In genomic region chr2:147227313-147227712, GRCh38 we compare ENCODE assay signal across 30 cellular contexts.
"Had no signal": no experiment of that assay in that cellular context is flagged by ENCODE, and none has a peak within 500 bp of the region (broad histone marks: within the 10 kb centered on the region; RNA-seq: fewer than 3 reads in every experiment).

No MANE protein-coding gene starts in this region.

- H3K27me3 ChIP-seq: neural progenitor cell, neutrophil, pancreas, right lobe of liver, sigmoid colon, spleen, suprapubic skin, testis, tibial nerve, upper lobe of left lung, vagina had no signal

- H3K36me3 Mint-ChIP-seq: naive thymus-derived CD4-positive, alpha-beta T cell; natural killer cell; neural progenitor cell; stimulated activated memory B cell treated with anti-CD40 and anti-IgM and Interleukin-4, amounts not matched to agents 10 μg/mL and 1 μg/mL and 100 μg/mL, for 72 hours had no signal

- ATAC-seq: naive thymus-derived CD4-positive, alpha-beta T cell; natural killer cell; pancreas; psoas muscle; right cardiac atrium; right lobe of liver; stimulated activated memory B cell treated with anti-CD40 and anti-IgM and Interleukin-4, amounts not matched to agents 10 μg/mL and 1 μg/mL and 100 μg/mL, for 72 hours; stimulated activated naive CD8-positive, alpha-beta T cell treated with anti-CD3 and anti-CD28 coated beads, Interleukin-15, amount 100 ng/mL, for 72 hours; stimulated activated naive CD8-positive, alpha-beta T cell treated with anti-CD3 and anti-CD28 coated beads, Interleukin-15, Interleukin-2, amounts not matched to agents 100 U/mL and 50 U/mL, for 24 hours had no signal

- H3K9me3 Mint-ChIP-seq: neural progenitor cell; stimulated activated memory B cell treated with anti-CD40 and anti-IgM and Interleukin-4, amounts not matched to agents 10 μg/mL and 1 μg/mL and 100 μg/mL, for 72 hours had no signal

- H3K4me1 Mint-ChIP-seq: naive thymus-derived CD4-positive, alpha-beta T cell; natural killer cell; stimulated activated memory B cell treated with anti-CD40 and anti-IgM and Interleukin-4, amounts not matched to agents 10 μg/mL and 1 μg/mL and 100 μg/mL, for 72 hours; stimulated activated naive CD8-positive, alpha-beta T cell treated with anti-CD3 and anti-CD28 coated beads, Interleukin-15, amount 100 ng/mL, for 72 hours had no signal

- H3K36me3 ChIP-seq: neural progenitor cell, neutrophil, pancreas, right lobe of liver, sigmoid colon, spleen, suprapubic skin, tibial nerve, upper lobe of left lung, vagina had no signal

- H3K4me3 Mint-ChIP-seq: naive thymus-derived CD4-positive, alpha-beta T cell; natural killer cell; nephron; neural progenitor cell; stimulated activated memory B cell treated with anti-CD40 and anti-IgM and Interleukin-4, amounts not matched to agents 10 μg/mL and 1 μg/mL and 100 μg/mL, for 72 hours; stimulated activated naive CD8-positive, alpha-beta T cell treated with anti-CD3 and anti-CD28 coated beads, Interleukin-15, amount 100 ng/mL, for 72 hours had no signal

- H3K27ac ChIP-seq: neural progenitor cell, neutrophil, pancreas, psoas muscle, right lobe of liver, sigmoid colon, spleen, suprapubic skin, testis, tibial nerve, upper lobe of left lung, vagina had no signal

- H3K27ac Mint-ChIP-seq: naive thymus-derived CD4-positive, alpha-beta T cell; natural killer cell; nephron; neural progenitor cell; stimulated activated memory B cell treated with anti-CD40 and anti-IgM and Interleukin-4, amounts not matched to agents 10 μg/mL and 1 μg/mL and 100 μg/mL, for 72 hours; stimulated activated naive CD8-positive, alpha-beta T cell treated with anti-CD3 and anti-CD28 coated beads, Interleukin-15, amount 100 ng/mL, for 72 hours had no signal

- DNase-seq: naive thymus-derived CD4-positive, alpha-beta T cell; natural killer cell; occipital lobe; pancreas; psoas muscle; right cardiac atrium; right lobe of liver; sigmoid colon; small intestine; spleen; stimulated activated CD4-positive, alpha-beta T cell treated with anti-CD3 and anti-CD28 coated beads, Interleukin-12 subunit alpha, Interleukin-12 subunit beta, amount 100 ng/mL, for 4 hours; stimulated activated CD4-positive, alpha-beta T cell treated with anti-CD3 and anti-CD28 coated beads, Interleukin-1b, Interleukin-23, amount 100 ng/mL, for 48 hours; stimulated activated CD4-positive, alpha-beta T cell treated with anti-CD3 and anti-CD28 coated beads, Interleukin-4, amount 100 ng/mL, for 1 hour; stimulated activated CD4-positive, alpha-beta T cell treated with anti-CD3 and anti-CD28 coated beads, Interleukin-4, amount 100 ng/mL, for 4 hours; stimulated activated CD8-positive, alpha-beta memory T cell treated with anti-CD3 and anti-CD28 coated beads, Interleukin-4, amount 100 ng/mL, for 48 hours; stimulated activated naive CD4-positive, alpha-beta T cell; stimulated activated naive CD8-positive, alpha-beta T cell treated with anti-CD3 and anti-CD28 coated beads, Interleukin-15, amount 100 ng/mL, for 72 hours; stimulated activated naive CD8-positive, alpha-beta T cell treated with anti-CD3 and anti-CD28 coated beads, Interleukin-15, Interleukin-2, amounts not matched to agents 100 U/mL and 50 U/mL, for 24 hours; substantia nigra; testis; trophoblast cell; upper lobe of left lung had no signal

- H3K27me3 Mint-ChIP-seq: naive thymus-derived CD4-positive, alpha-beta T cell; stimulated activated memory B cell treated with anti-CD40 and anti-IgM and Interleukin-4, amounts not matched to agents 10 μg/mL and 1 μg/mL and 100 μg/mL, for 72 hours; stimulated activated naive CD8-positive, alpha-beta T cell treated with anti-CD3 and anti-CD28 coated beads, Interleukin-15, amount 100 ng/mL, for 72 hours had no signal

- H3K4me1 ChIP-seq: pancreas, right lobe of liver, sigmoid colon, spleen, suprapubic skin, testis, tibial nerve, upper lobe of left lung, vagina had no signal

- H3K4me2 ChIP-seq: neural progenitor cell had no signal

- H2AFZ ChIP-seq: neural progenitor cell had no signal

- H3K9me3 ChIP-seq: neutrophil, psoas muscle, right lobe of liver, sigmoid colon, suprapubic skin, testis, tibial nerve, upper lobe of left lung, vagina had no signal

- H3K4me3 ChIP-seq: neural progenitor cell, pancreas, psoas muscle, right lobe of liver, sigmoid colon, spleen, suprapubic skin, testis, tibial nerve, upper lobe of left lung, vagina had no signal

- FAIRE-seq: pancreas, small intestine, urothelium cell line had no signal

- H3K9ac ChIP-seq: neural progenitor cell had no signal
